In genomic region chr5:133390416-133391155, GRCh38 we compare ENCODE assay signal across 23 cellular contexts.
DNase-seq lines count a peak whose midpoint lies in the region; ATAC-seq, FAIRE-seq and TF ChIP-seq lines count a peak whose summit lies in the region.
"Had no signal": no experiment of that assay in that cellular context is flagged by ENCODE, and none has a peak within 500 bp of the region (broad histone marks: within the 10 kb centered on the region; RNA-seq: fewer than 3 reads in every experiment).

No MANE protein-coding gene starts in this region.

- FAIRE-seq in urothelium cell line (lab: Jason Lieb, UNC) = peak; percentile 48
- FAIRE-seq: GM18507 had no signal

- no peak for TF ChIP-seq CTCF in osteocyte (IDR thresholded peaks at IDR 0.05)

- no peaks in the 10 kb centered on the region for H3K36me3 Mint-ChIP-seq in activated naive CD4-positive, alpha-beta T cell treated with anti-CD3 and anti-CD28 coated beads, Interleukin-2, amount 10 ng/mL, durations not matched to agents 7 days and 5 days
- no peaks in the 10 kb centered on the region for H3K36me3 Mint-ChIP-seq in osteocyte (ENCODE audit: unreplicated experiment)
- H3K36me3 Mint-ChIP-seq: CD4-positive, alpha-beta memory T cell had no signal

- H3K4me3 ChIP-seq in effector memory CD4-positive, alpha-beta T cell (ENCODE audit: insufficient read depth, low read depth, low read length, poor library complexity, severe bottlenecking) = no peak overlapping the region

- intact Hi-C loops in Right ventricle myocardium inferior (cut with DNase I) = no loop called here

- H3K4me1 ChIP-seq in effector memory CD4-positive, alpha-beta T cell (ENCODE audit: control insufficient read depth, insufficient read depth, low read length, poor library complexity, severe bottlenecking) = no peaks in the 10 kb centered on the region

- H3K9me3 Mint-ChIP-seq in activated naive CD4-positive, alpha-beta T cell treated with anti-CD3 and anti-CD28 coated beads, Interleukin-2, amount 10 ng/mL, durations not matched to agents 7 days and 5 days = no peaks in the 10 kb centered on the region
- H3K9me3 Mint-ChIP-seq in osteocyte (ENCODE audit: unreplicated experiment) = no peaks in the 10 kb centered on the region

- DNase-seq in activated naive CD4-positive, alpha-beta T cell treated with anti-CD3 and anti-CD28 coated beads, Interleukin-2, amount 10 ng/mL, durations not matched to agents 7 days and 5 days = peak; percentile 15
- DNase-seq in activated naive CD4-positive, alpha-beta T cell treated with anti-CD3 and anti-CD28 coated beads, Interleukin-2, amount 50 U/mL, for 16 hours = no peak
- DNase-seq in ecto neural progenitor cell (ENCODE audit: low spot score) (peak; percentile 32), osteocyte (ENCODE audit: extremely low spot score, unreplicated experiment) (peak; percentile 64), urothelium cell line (ENCODE audit: low spot score) (no peak), Right ventricle myocardium inferior (ENCODE audit: missing footprints) (no peak)
- no peak for DNase-seq in effector memory CD4-positive, alpha-beta T cell
- DNase-seq: C1 segment of cervical spinal cord; CD4-positive, alpha-beta memory T cell; COR-L47; DMS53; H7; KBM-7; MV-4-11; NCI-H1105; NCI-H2081; NCI-H2227 treated with DMSO at 0.1 percent for 48 hours; NCI-H510A; NCI-H69; RPMI8226; SHP77 had no signal

- ATAC-seq in Right ventricle myocardium inferior (no peak), HG03196 (IDR thresholded peaks at IDR 0.05; ENCODE audit: unreplicated experiment) (no peak)

- peaks cover 19% of the 10 kb centered on the region for H3K27me3 Mint-ChIP-seq in activated naive CD4-positive, alpha-beta T cell treated with anti-CD3 and anti-CD28 coated beads, Interleukin-2, amount 10 ng/mL, durations not matched to agents 7 days and 5 days
- H3K27me3 Mint-ChIP-seq in osteocyte (ENCODE audit: unreplicated experiment) = peaks cover 30% of the 10 kb centered on the region

- no peaks in the 10 kb centered on the region for H3K9me3 ChIP-seq in effector memory CD4-positive, alpha-beta T cell (ENCODE audit: control insufficient read depth, low read length)

- H3K4me3 Mint-ChIP-seq in activated naive CD4-positive, alpha-beta T cell treated with anti-CD3 and anti-CD28 coated beads, Interleukin-2, amount 10 ng/mL, durations not matched to agents 7 days and 5 days = no peak overlapping the region
- no peak overlapping the region for H3K4me3 Mint-ChIP-seq in osteocyte (ENCODE audit: unreplicated experiment)
- H3K4me3 Mint-ChIP-seq: CD4-positive, alpha-beta memory T cell had no signal

- H3K27ac Mint-ChIP-seq in activated naive CD4-positive, alpha-beta T cell treated with anti-CD3 and anti-CD28 coated beads, Interleukin-2, amount 10 ng/mL, durations not matched to agents 7 days and 5 days = no peak overlapping the region
- no peak overlapping the region for H3K27ac Mint-ChIP-seq in osteocyte (ENCODE audit: unreplicated experiment)
- H3K27ac Mint-ChIP-seq: CD4-positive, alpha-beta memory T cell had no signal

- CTCF ChIA-PET in activated naive CD4-positive, alpha-beta T cell treated with anti-CD3 and anti-CD28 coated beads, Interleukin-2, amount 10 ng/mL, durations not matched to agents 7 days and 5 days (lab: Charles Lee) = interaction anchor here (1.3 kb wide), 1 partner anchor 31 kb away, joined by 4 read pairs; no protein-coding TSS in a partner anchor

- no peaks in the 10 kb centered on the region for H3K36me3 ChIP-seq in effector memory CD4-positive, alpha-beta T cell (ENCODE audit: control insufficient read depth, insufficient read depth, low read length)

- no peaks in the 10 kb centered on the region for H3K4me1 Mint-ChIP-seq in activated naive CD4-positive, alpha-beta T cell treated with anti-CD3 and anti-CD28 coated beads, Interleukin-2, amount 10 ng/mL, durations not matched to agents 7 days and 5 days
- H3K4me1 Mint-ChIP-seq in osteocyte (ENCODE audit: unreplicated experiment) = no peaks in the 10 kb centered on the region

- no peak overlapping the region for H3K27ac ChIP-seq in effector memory CD4-positive, alpha-beta T cell (ENCODE audit: insufficient read depth, low read length, poor library complexity, severe bottlenecking)

- no peaks in the 10 kb centered on the region for H3K27me3 ChIP-seq in effector memory CD4-positive, alpha-beta T cell (replicated peaks; ENCODE audit: control insufficient read depth, insufficient read depth, low read length, poor library complexity, severe bottlenecking)

Comparison
In these comparisons a context has a peak if more than half of its experiments do, and no peak if none do; other contexts are left out.
1. DNase-seq: peak in activated naive CD4-positive, alpha-beta T cell treated with anti-CD3 and anti-CD28 coated beads, Interleukin-2, amount 10 ng/mL, durations not matched to agents 7 days and 5 days (single experiment), ecto neural progenitor cell (single experiment) and osteocyte (single experiment); none in activated naive CD4-positive, alpha-beta T cell treated with anti-CD3 and anti-CD28 coated beads, Interleukin-2, amount 50 U/mL, for 16 hours (single experiment), urothelium cell line (single experiment), effector memory CD4-positive, alpha-beta T cell (0 of 3) and Right ventricle myocardium inferior (single experiment).